14 cellular contexts compared by ENCODE assay signal in the genomic region with DNA sequence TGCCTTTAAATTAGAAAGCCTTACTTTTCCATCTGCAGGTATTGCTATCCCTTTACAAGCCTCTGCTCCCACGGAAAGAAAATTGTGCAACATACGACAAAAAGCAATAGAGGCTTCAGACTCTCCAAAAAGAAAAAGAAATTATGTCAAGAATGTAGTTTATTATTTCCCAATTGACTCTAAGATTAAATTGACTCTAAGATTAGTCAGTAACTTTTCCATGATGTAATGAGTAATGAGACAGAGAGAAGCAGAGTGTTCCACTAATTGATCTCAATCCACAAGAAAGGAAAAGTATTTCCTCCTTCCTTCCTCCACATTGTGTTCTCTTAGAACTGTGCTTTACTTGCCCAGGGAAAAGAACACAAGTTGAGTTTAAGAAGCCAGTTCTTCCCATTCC.
"Had no signal": no experiment of that assay in that cellular context is flagged by ENCODE, and none has a peak within 500 bp of the region (broad histone marks: within the 10 kb centered on the region; RNA-seq: fewer than 3 reads in every experiment).

No MANE protein-coding gene starts in this region.

- H3K4me1 ChIP-seq: psoas muscle had no signal

- H3K9me3 ChIP-seq: psoas muscle had no signal

- H3K27ac ChIP-seq: brain microvascular endothelial cell, psoas muscle, skin epidermis had no signal

- H3K27me3 ChIP-seq: brain microvascular endothelial cell had no signal

- ATAC-seq: activated CD8-positive, alpha-beta memory T cell treated with anti-CD3 and anti-CD28 coated beads, Interleukin-2, amount 10 ng/mL, durations not matched to agents 7 days and 5 days; natural killer cell treated with Interleukin-12 subunit alpha and Interleukin-12 subunit beta and Interleukin-15 and Interleukin-18, amount 100 ng/mL, for 72 hours; psoas muscle; stimulated activated memory B cell treated with anti-CD40 and anti-IgM and Interleukin-4, amounts not matched to agents 10 μg/mL and 1 μg/mL and 100 μg/mL, for 72 hours had no signal

- H3K4me3 ChIP-seq: psoas muscle, skin epidermis had no signal

- H3K36me3 ChIP-seq: brain microvascular endothelial cell had no signal

- DNase-seq: activated CD4-positive, alpha-beta T cell treated with anti-CD3 and anti-CD28 coated beads for 1 hour; activated CD4-positive, alpha-beta T cell treated with anti-CD3 and anti-CD28 coated beads, Interleukin-2, amount 50 U/mL, for 48 hours; activated CD8-positive, alpha-beta memory T cell treated with anti-CD3 and anti-CD28 coated beads, Interleukin-2, amount 10 ng/mL, durations not matched to agents 7 days and 5 days; activated effector memory CD4-positive, alpha-beta T cell treated with Interleukin-2 at 50 U/mL for 16 hours; activated T-cell treated with anti-CD3 and anti-CD28 coated beads, Interleukin-2, amount 50 U/mL, for 24 hours; amniotic stem cell; brain microvascular endothelial cell; immature natural killer cell; nucleus accumbens; psoas muscle; T1000 had no signal
